In genomic region chr15:85318048-85318731, GRCh38 we compare ENCODE assay signal across 8 cellular contexts.
A peak's percentile ranks its signal among the peaks of the same experiment; 100 is the strongest.
DNase-seq lines count a peak whose midpoint lies in the region; ATAC-seq, FAIRE-seq and TF ChIP-seq lines count a peak whose summit lies in the region.

No MANE protein-coding gene starts in this region.

- no peak overlapping the region for H3K4me3 ChIP-seq in AG09309 (ENCODE audit: control insufficient read depth, low read depth, low read length)

- peak; percentile 82 for FAIRE-seq in GM12891 (lab: Jason Lieb, UNC)

- H3K4me3 Mint-ChIP-seq in stimulated activated effector memory CD8-positive, alpha-beta T cell treated with anti-CD3 and anti-CD28 coated beads, Interleukin-12 subunit alpha, Interleukin-12 subunit beta, amount 100 ng/mL, for 72 hours: peak overlapping the region; percentile 39

- H3K4me1 Mint-ChIP-seq in stimulated activated effector memory CD8-positive, alpha-beta T cell treated with anti-CD3 and anti-CD28 coated beads, Interleukin-12 subunit alpha, Interleukin-12 subunit beta, amount 100 ng/mL, for 72 hours: peaks cover 52% of the 10 kb centered on the region

- DNase-seq in AG09309 (ENCODE audit: low read depth) (peak; percentile 85), GM12891 (ENCODE audit: insufficient read length, low spot score) (no peak), NCI-H226 (peak; percentile 91), dermis blood vessel endothelial cell (peak; percentile 73), posterior vena cava (ENCODE audit: low spot score) (no peak), iPS-NIHi7 (ENCODE audit: extremely low spot score) (no peak)
- DNase-seq in stimulated activated effector memory CD8-positive, alpha-beta T cell treated with anti-CD3 and anti-CD28 coated beads, Interleukin-12 subunit alpha, Interleukin-12 subunit beta, amount 100 ng/mL, for 72 hours (ENCODE audit: low spot score in 2 of 2): peak in 1 of 2 donors; percentile 59

- intact Hi-C loops in posterior vena cava (cut with DNase I): no loop called here

- TF ChIP-seq POLR2A in GM12891 (IDR thresholded peaks at IDR 0.05; ENCODE audit: low read depth, low read length): no peak

- no peaks in the 10 kb centered on the region for H3K36me3 Mint-ChIP-seq in stimulated activated effector memory CD8-positive, alpha-beta T cell treated with anti-CD3 and anti-CD28 coated beads, Interleukin-12 subunit alpha, Interleukin-12 subunit beta, amount 100 ng/mL, for 72 hours

- peak; percentile 88 for ATAC-seq in HG02623 (IDR thresholded peaks at IDR 0.05; ENCODE audit: unreplicated experiment)
- peak; percentile 88 for ATAC-seq in stimulated activated effector memory CD8-positive, alpha-beta T cell treated with anti-CD3 and anti-CD28 coated beads, Interleukin-12 subunit alpha, Interleukin-12 subunit beta, amount 100 ng/mL, for 72 hours

- peak overlapping the region; percentile 79 for H3K27ac Mint-ChIP-seq in stimulated activated effector memory CD8-positive, alpha-beta T cell treated with anti-CD3 and anti-CD28 coated beads, Interleukin-12 subunit alpha, Interleukin-12 subunit beta, amount 100 ng/mL, for 72 hours

- TF ChIP-seq CTCF in AG09309 (IDR thresholded peaks at IDR 0.05; ENCODE audit: control insufficient read depth, insufficient read depth, low read depth, low read length, missing control alignments): peak; percentile 1

- peaks cover 5% of the 10 kb centered on the region for H3K9me3 Mint-ChIP-seq in stimulated activated effector memory CD8-positive, alpha-beta T cell treated with anti-CD3 and anti-CD28 coated beads, Interleukin-12 subunit alpha, Interleukin-12 subunit beta, amount 100 ng/mL, for 72 hours

TF ChIP-seq in GM12891, 5 proteins besides CTCF, POLR2A, EP300 and RAD21:
- TF ChIP-seq POLR2AphosphoS5 (IDR thresholded peaks at IDR 0.05; ENCODE audit: low read depth, low read length) (no peak), SPI1 (IDR thresholded peaks at IDR 0.05; ENCODE audit: low read depth, low read length) (0 out of 2 replicates have a peak, but pooled peaks have one; percentile 11), POU2F2 (IDR thresholded peaks at IDR 0.05; ENCODE audit: low read depth, low read length) (peak; percentile 74; the same call in 1 of the 2 replicates), TAF1 (IDR thresholded peaks at IDR 0.05; ENCODE audit: low read depth, low read length) (no peak), PAX5 (IDR thresholded peaks at IDR 0.05; ENCODE audit: insufficient read depth, low read length, severe bottlenecking) (peak; percentile 6)

Comparison
In these comparisons a context has a peak if more than half of its experiments do, and no peak if none do; other contexts are left out.
1. DNase-seq: peak in AG09309 (single experiment), NCI-H226 (single experiment) and dermis blood vessel endothelial cell (single experiment); none in GM12891 (single experiment), posterior vena cava (single experiment) and iPS-NIHi7 (single experiment).